ENCODE assay signal across 13 cellular contexts in genomic region chr17:29136998-29137730, GRCh38. TPM values are rescaled to one million over a fixed set of nuclear protein-coding genes. Genes with fewer than 3 reads are reported as not detected.
DNase-seq lines count a peak whose midpoint lies in the region; ATAC-seq and TF ChIP-seq lines count a peak whose summit lies in the region.
"Had no signal": no experiment of that assay in that cellular context is flagged by ENCODE, and none has a peak within 500 bp of the region (broad histone marks: within the 10 kb centered on the region; RNA-seq: fewer than 3 reads in every experiment).

No MANE protein-coding gene starts in this region.

- dilution Hi-C loops in IMR-90 (cut with HindIII; ENCODE audit: low sequenced_read_pairs, unreplicated experiment), result no loop called here

- TF ChIP-seq RAD21 in IMR-90 (IDR thresholded peaks at IDR 0.05; ENCODE audit: low read length), result no peak

- peak overlapping the region; percentile 76 for H2BK5ac ChIP-seq in IMR-90 (ENCODE audit: low read depth, low read length, poor library complexity, severe bottlenecking)

- H4K5ac ChIP-seq in IMR-90 (ENCODE audit: low read depth, low read length), result no peak overlapping the region

- H3K4me1 Mint-ChIP-seq in CD4-positive, alpha-beta memory T cell, result peaks cover 43 to 75% (median 58%) of the 10 kb centered on the region in 4 donors
- peaks cover 65% of the 10 kb centered on the region for H3K4me1 Mint-ChIP-seq in activated naive CD4-positive, alpha-beta T cell treated with anti-CD3 and anti-CD28 coated beads, Interleukin-2, amount 10 ng/mL, durations not matched to agents 7 days and 5 days
- peaks cover 45 to 62% of the 10 kb centered on the region in 2 donors for H3K4me1 Mint-ChIP-seq in natural killer cell

- POLR2A ChIA-PET in CD4-positive, alpha-beta memory T cell (lab: Charles Lee; ENCODE audit: partially characterized antibody), result interaction anchor here (0.8 to 4.4 kb wide), 6 partner anchors 8 to 185 kb away, joined by 3 to 50 read pairs (median 4); partner anchors contain the start of gene PHF12
- POLR2A ChIA-PET in IMR-90 (lab: Charles Lee; ENCODE audit: unreplicated experiment), result no interaction called here

- H3K27ac Mint-ChIP-seq in CD4-positive, alpha-beta memory T cell, result peak overlapping the region; percentile 88 to 99 (median 93)
- peak overlapping the region; percentile 93 for H3K27ac Mint-ChIP-seq in activated naive CD4-positive, alpha-beta T cell treated with anti-CD3 and anti-CD28 coated beads, Interleukin-2, amount 10 ng/mL, durations not matched to agents 7 days and 5 days
- peak overlapping the region; percentile 93 to 94 for H3K27ac Mint-ChIP-seq in natural killer cell

- TF ChIP-seq POLR2A in IMR-90 (IDR thresholded peaks at IDR 0.05; ENCODE audit: low read depth, low read length) (no peak), testis (IDR thresholded peaks at IDR 0.05) (no peak)

- H3K36me3 ChIP-seq in CD4-positive, alpha-beta memory T cell (ENCODE audit: insufficient read depth, low read length), result peaks cover 14% of the 10 kb centered on the region
- no peaks in the 10 kb centered on the region for H3K36me3 ChIP-seq in IMR-90 (ENCODE audit: control insufficient read depth, insufficient read depth, low read length)
- H3K36me3 ChIP-seq in testis (ENCODE audit: low read depth, missing control alignments), result no peaks in the 10 kb centered on the region

- H4K91ac ChIP-seq in IMR-90 (ENCODE audit: insufficient read depth, low read depth, low read length), result peak overlapping the region; percentile 13; the same call in 1 of the 2 replicates

- H3K27me3 Mint-ChIP-seq in CD4-positive, alpha-beta memory T cell, result no peaks in the 10 kb centered on the region
- no peaks in the 10 kb centered on the region for H3K27me3 Mint-ChIP-seq in activated naive CD4-positive, alpha-beta T cell treated with anti-CD3 and anti-CD28 coated beads, Interleukin-2, amount 10 ng/mL, durations not matched to agents 7 days and 5 days
- H3K27me3 Mint-ChIP-seq in natural killer cell (ENCODE audit: low read depth in 2 of 2), result no peaks in the 10 kb centered on the region

- peak overlapping the region; percentile 42 for H3K14ac ChIP-seq in IMR-90 (replicated peaks; ENCODE audit: low read depth, low read length)

- H3K56ac ChIP-seq in IMR-90 (ENCODE audit: extremely low read depth, insufficient read depth, low read length), result no peak overlapping the region

- peaks cover 37 to 90% of the 10 kb centered on the region in 2 experiments for H3K79me1 ChIP-seq in IMR-90 (ENCODE audit: low read depth in 1 of 2, low read length in 2 of 2)

- H3K18ac ChIP-seq in IMR-90 (ENCODE audit: low read depth, low read length), result peak overlapping the region; percentile 63; the same call in 1 of the 2 replicates

- intact Hi-C loops in CD4-positive, alpha-beta memory T cell (cut with micrococcal nuclease), result no loop called here
- intact Hi-C loops in IMR-90 (cut with micrococcal nuclease), result no loop called here
- intact Hi-C loops in natural killer cell (cut with micrococcal nuclease), result no loop called here
- intact Hi-C loops in testis (cut with DNase I; ENCODE audit: low total_unique reads), result no loop called here

- peak overlapping the region; percentile 47 for H2BK120ac ChIP-seq in IMR-90 (ENCODE audit: low read depth, low read length)

- no peak overlapping the region for H2AFZ ChIP-seq in IMR-90 (replicated peaks; ENCODE audit: low read length, poor library complexity)

- peaks cover 24 to 37% of the 10 kb centered on the region in 2 donors for H3K36me3 Mint-ChIP-seq in CD4-positive, alpha-beta memory T cell
- H3K36me3 Mint-ChIP-seq in activated naive CD4-positive, alpha-beta T cell treated with anti-CD3 and anti-CD28 coated beads, Interleukin-2, amount 10 ng/mL, durations not matched to agents 7 days and 5 days, result peaks cover 21% of the 10 kb centered on the region
- no peaks in the 10 kb centered on the region for H3K36me3 Mint-ChIP-seq in natural killer cell

- in situ Hi-C loops in IMR-90 (cut with MboI; ENCODE audit: low sequenced_read_pairs), result no loop called here

- no peaks in the 10 kb centered on the region for H3K9me3 ChIP-seq in CD4-positive, alpha-beta memory T cell (ENCODE audit: control insufficient read depth in 1 of 2, low read length in 2 of 2)
- H3K9me3 ChIP-seq in IMR-90 (ENCODE audit: control insufficient read depth, insufficient read depth, low read length), result no peaks in the 10 kb centered on the region
- H3K9me3 ChIP-seq in testis, result no peaks in the 10 kb centered on the region
- H3K9me3 ChIP-seq: esophagus squamous epithelium, right lobe of liver had no signal

- H3K4me3 Mint-ChIP-seq in CD4-positive, alpha-beta memory T cell, result peak overlapping the region in 7 of 8 donors; percentile 42 to 98 (median 90)
- H3K4me3 Mint-ChIP-seq in activated naive CD4-positive, alpha-beta T cell treated with anti-CD3 and anti-CD28 coated beads, Interleukin-2, amount 10 ng/mL, durations not matched to agents 7 days and 5 days, result peak overlapping the region; percentile 77
- H3K4me3 Mint-ChIP-seq in natural killer cell, result peak overlapping the region; percentile 56

- H3K9ac ChIP-seq in IMR-90 (ENCODE audit: low read depth, low read length), result no peak overlapping the region

- peak overlapping the region; percentile 74; the same call in 1 of the 2 replicates for H2AK5ac ChIP-seq in IMR-90 (ENCODE audit: low read depth, low read length)

- TF ChIP-seq CTCF in IMR-90 (conservative IDR thresholded peaks at IDR 0.05; ENCODE audit: low read depth, low read length) (no peak), natural killer cell (IDR thresholded peaks at IDR 0.05) (no peak), GM20000 (IDR thresholded peaks at IDR 0.05; ENCODE audit: extremely low read depth, missing control alignments) (no peak), testis (IDR thresholded peaks at IDR 0.05) (no peak)

- WGBS in IMR-90 (ENCODE audit: extremely low coverage in 2 of 2, insufficient read length in 1 of 2), 2 experiments, result no CpG with 5 or more reads among the region's 8 CpGs
- 74 to 80% methylated on average over 8 of the region's 8 CpGs for WGBS in testis, 2 donors

- peak overlapping the region; percentile 63 for H2AK9ac ChIP-seq in IMR-90 (replicated peaks; ENCODE audit: low read depth, low read length, poor library complexity)

- no peak for DNase-seq in CD4-positive, alpha-beta memory T cell
- peak; percentile 79 for DNase-seq in IMR-90
- DNase-seq in activated naive CD4-positive, alpha-beta T cell treated with anti-CD3 and anti-CD28 coated beads, Interleukin-2, amount 10 ng/mL, durations not matched to agents 7 days and 5 days, result no peak
- no peak for DNase-seq in natural killer cell
- DNase-seq in GM20000 (ENCODE audit: low spot score), result no peak
- no peak for DNase-seq in DMS79 treated with DMSO at 0.1 percent for 48 hours (lab: John Stamatoyannopoulos, UW)
- DNase-seq in testis, result no peak
- DNase-seq: esophagus squamous epithelium, islet precursor cell, NCI-H1092 treated with DMSO at 0.1 percent for 48 hours, NCI-H526, right lobe of liver had no signal

- peaks cover 10% of the 10 kb centered on the region for H4K20me1 ChIP-seq in IMR-90 (ENCODE audit: insufficient read depth, low read length)

- 0 out of 4 replicates have a peak overlapping the region, but pooled peaks of 1 of the 2 experiments have one; percentile 28 for H4K8ac ChIP-seq in IMR-90 (ENCODE audit: low read depth in 2 of 2, low read length in 2 of 2)

- no peak for ATAC-seq in IMR-90 (ENCODE audit: low read depth)
- ATAC-seq in natural killer cell, result no peak
- ATAC-seq: right lobe of liver, SK-N-SH treated with all-trans-retinoic acid at 6 μM for 48 hours had no signal

- no TSS peak for BruUV-seq in IMR-90 (replicated peaks; lab: Mats Ljungman, UMichigan)

- no peak overlapping the region for H2BK15ac ChIP-seq in IMR-90 (ENCODE audit: low read depth, low read length)

- H3K27ac ChIP-seq in CD4-positive, alpha-beta memory T cell (ENCODE audit: low read depth, low read length), result peak overlapping the region; percentile 81
- H3K27ac ChIP-seq in IMR-90 (ENCODE audit: insufficient read depth, low read length) (no peak overlapping the region), testis (no peak overlapping the region)
- H3K27ac ChIP-seq: right lobe of liver had no signal

- H3K4ac ChIP-seq in IMR-90 (ENCODE audit: low read depth, low read length), result peak overlapping the region; percentile 9; the same call in 1 of the 2 replicates

- peaks cover 77% of the 10 kb centered on the region for H3K4me1 ChIP-seq in CD4-positive, alpha-beta memory T cell (ENCODE audit: insufficient read depth, low read length)
- H3K4me1 ChIP-seq in IMR-90 (ENCODE audit: control insufficient read depth, insufficient read depth, low read length) (peaks cover 56% of the 10 kb centered on the region), testis (peaks cover 40% of the 10 kb centered on the region)

- CTCF ChIA-PET in CD4-positive, alpha-beta memory T cell (lab: Charles Lee; ENCODE audit: partially characterized antibody), result interaction anchor here (0.7 to 17.1 kb wide), 10 partner anchors 8 to 411 kb away, joined by 3 to 465 read pairs (median 14); partner anchors contain the start of genes MYO18A and TLCD1
- CTCF ChIA-PET in IMR-90 (lab: Yijun Ruan, JAX), result interaction anchor here (0.7 to 1.3 kb wide), 4 partner anchors 8 to 164 kb away, joined by 3 to 7 read pairs (median 5); no protein-coding TSS in a partner anchor
- CTCF ChIA-PET in activated naive CD4-positive, alpha-beta T cell treated with anti-CD3 and anti-CD28 coated beads, Interleukin-2, amount 10 ng/mL, durations not matched to agents 7 days and 5 days (lab: Charles Lee), result interaction anchor here (1.0 to 14.9 kb wide), 4 partner anchors 9 to 184 kb away, joined by 4 to 482 read pairs (median 10); partner anchors contain the start of gene MYO18A

- H3K4me3 ChIP-seq in CD4-positive, alpha-beta memory T cell (ENCODE audit: low read length in 2 of 2), result no peak overlapping the region
- H3K4me3 ChIP-seq in IMR-90 (ENCODE audit: insufficient read depth, low read depth, low read length) (no peak overlapping the region), testis (no peak overlapping the region)
- H3K4me3 ChIP-seq: esophagus squamous epithelium, right lobe of liver had no signal

- H3K4me2 ChIP-seq in IMR-90 (ENCODE audit: low read depth, low read length), result peak overlapping the region; percentile 48; the same call in 1 of the 2 replicates

- H3K9me1 ChIP-seq in IMR-90 (ENCODE audit: insufficient read depth, low read length), result peaks cover 44% of the 10 kb centered on the region

- H3K9me3 Mint-ChIP-seq in CD4-positive, alpha-beta memory T cell, result no peaks in the 10 kb centered on the region
- no peaks in the 10 kb centered on the region for H3K9me3 Mint-ChIP-seq in activated naive CD4-positive, alpha-beta T cell treated with anti-CD3 and anti-CD28 coated beads, Interleukin-2, amount 10 ng/mL, durations not matched to agents 7 days and 5 days
- no peaks in the 10 kb centered on the region for H3K9me3 Mint-ChIP-seq in natural killer cell

- no peaks in the 10 kb centered on the region for H3K27me3 ChIP-seq in CD4-positive, alpha-beta memory T cell (ENCODE audit: insufficient read depth, low read length)
- H3K27me3 ChIP-seq in IMR-90 (ENCODE audit: control insufficient read depth, insufficient read depth, low read length), result no peaks in the 10 kb centered on the region
- no peaks in the 10 kb centered on the region for H3K27me3 ChIP-seq in testis
- H3K27me3 ChIP-seq: esophagus squamous epithelium, right lobe of liver had no signal

- peak overlapping the region; percentile 11; the same call in 1 of the 2 replicates for H3K23ac ChIP-seq in IMR-90 (ENCODE audit: low read depth, low read length)

- H2BK20ac ChIP-seq in IMR-90 (ENCODE audit: low read depth, low read length), result peak overlapping the region; percentile 30; the same call in 1 of the 2 replicates

RNA-seq across cellular contexts. Expression of gene MYO18A, which starts 43.0 kb away (rescaled TPM):
- total RNA-seq in CD4-positive, alpha-beta memory T cell, result 100 to 1,000 TPM; 134 to 136 TPM
- polyA plus RNA-seq in CD4-positive, alpha-beta memory T cell, result 10 to 100 TPM in 1 of 2 donors, 1 to 10 TPM in 1; 6.0 to 44.9 TPM
- 39.1 and 40.0 TPM in 2 replicates for total RNA-seq in IMR-90 (2012; rRNA removed)
- polyA plus RNA-seq in IMR-90 (2012; rRNA removed), result 22.4 and 22.9 TPM in 2 replicates
- polyA plus RNA-seq in IMR-90 (2012; cell fraction: cytosol; rRNA removed), result 12.8 and 19.0 TPM in 2 replicates
- polyA plus RNA-seq in IMR-90 (2012; cell fraction: nucleus; rRNA removed; ENCODE audit: low replicate concordance), result 95.5 and 141 TPM in 2 replicates
- total RNA-seq in natural killer cell, result 100 to 1,000 TPM; 110 to 117 (median 115) TPM
- total RNA-seq in testis, result 100 to 1,000 TPM in 1 of 2 donors, 10 to 100 TPM in 1; 91.1 to 154 TPM
- 89.1 TPM for polyA plus RNA-seq in testis (ENCODE audit: insufficient read depth, low read depth, low replicate concordance)
